Comparison of ENCODE assay signal across 19 cellular contexts in genomic region chr14:71701990-71702389, GRCh38.
DNase-seq lines count a peak whose midpoint lies in the region; ATAC-seq and TF ChIP-seq lines count a peak whose summit lies in the region.
"Had no signal": no experiment of that assay in that cellular context is flagged by ENCODE, and none has a peak within 500 bp of the region (broad histone marks: within the 10 kb centered on the region; RNA-seq: fewer than 3 reads in every experiment).

No MANE protein-coding gene starts in this region.

- H3K27ac ChIP-seq in KOPT-K1 (ENCODE audit: low read depth, low read length, poor library complexity, severe bottlenecking) (peak overlapping the region; percentile 58), left lung (no peak overlapping the region)
- H3K27ac ChIP-seq: cardiac muscle cell, hepatocyte had no signal

- no peaks in the 10 kb centered on the region for H3K9me3 ChIP-seq in KOPT-K1 (ENCODE audit: insufficient read depth, low read length, poor library complexity, severe bottlenecking)
- H3K9me3 ChIP-seq in left lung: no peaks in the 10 kb centered on the region

- ATAC-seq in left lung: peak; percentile 25
- ATAC-seq in GM21717 (IDR thresholded peaks at IDR 0.05; ENCODE audit: unreplicated experiment): no peak
- no peak for ATAC-seq in GM21723 (IDR thresholded peaks at IDR 0.05; ENCODE audit: unreplicated experiment)
- ATAC-seq in GM21529 (IDR thresholded peaks at IDR 0.05; ENCODE audit: unreplicated experiment): no peak
- ATAC-seq: activated T-cell treated with anti-CD3 and anti-CD28 coated beads, Interleukin-2, amount 50 U/mL, for 4 hours; naive thymus-derived CD8-positive, alpha-beta T cell had no signal

- no peaks in the 10 kb centered on the region for H3K27me3 ChIP-seq in left lung
- H3K27me3 ChIP-seq: cardiac muscle cell, hepatocyte had no signal

- peak; percentile 73 for DNase-seq in H4 (ENCODE audit: low spot score)
- peak; percentile 64 for DNase-seq in amniotic epithelial cell (ENCODE audit: low read depth)
- no peak for DNase-seq in left lung
- no peak for DNase-seq in DMS153 treated with DMSO at 0.1 percent for 48 hours (lab: John Stamatoyannopoulos, UW; ENCODE audit: unreplicated experiment)
- DNase-seq: activated CD4-positive, alpha-beta T cell treated with anti-CD3 and anti-CD28 coated beads, Interleukin-2, amount 50 U/mL, for 48 hours; activated naive CD8-positive, alpha-beta T cell treated with anti-CD3 and anti-CD28 coated beads, Interleukin-2, amount 10 ng/mL, durations not matched to agents 7 days and 5 days; activated T-cell treated with anti-CD3 and anti-CD28 coated beads, Interleukin-2, amount 50 U/mL, for 4 hours; Kasumi-1; mesendoderm; naive thymus-derived CD8-positive, alpha-beta T cell; NCI-H1417 treated with DMSO at 0.1 percent for 48 hours; posterior cingulate gyrus; stimulated activated CD4-positive, alpha-beta T cell treated with anti-CD3 and anti-CD28 coated beads, Interleukin-4, amount 100 ng/mL, for 1 hour had no signal

- H3K36me3 ChIP-seq in KOPT-K1 (ENCODE audit: insufficient read depth, low read length) (peaks cover 17% of the 10 kb centered on the region; the same call in 1 of the 2 replicates), left lung (peaks cover 0 to 21% of the 10 kb centered on the region in 2 donors)
- H3K36me3 ChIP-seq: cardiac muscle cell had no signal

- no peak overlapping the region for H3K4me3 ChIP-seq in left lung
- H3K4me3 ChIP-seq: cardiac muscle cell, hepatocyte had no signal

- intact Hi-C loops in left lung (cut with DNase I): no loop called here

- TF ChIP-seq CTCF in left lung (IDR thresholded peaks at IDR 0.05): no peak

- no peaks in the 10 kb centered on the region for H3K4me1 ChIP-seq in left lung

Comparison
In these comparisons a context has a peak if more than half of its experiments do, and no peak if none do; other contexts are left out.
1. DNase-seq: peak in H4 (single experiment) and amniotic epithelial cell (single experiment); none in left lung (0 of 2) and DMS153 treated with DMSO at 0.1 percent for 48 hours (single experiment).